Comparison of ENCODE assay signal across 16 cellular contexts in genomic region chr5:72377920-72378635, GRCh38. TPM values are rescaled to one million over a fixed set of nuclear protein-coding genes. Genes with fewer than 3 reads are reported as not detected.
DNase-seq lines count a peak whose midpoint lies in the region; ATAC-seq, FAIRE-seq and TF ChIP-seq lines count a peak whose summit lies in the region.
"Had no signal": no experiment of that assay in that cellular context is flagged by ENCODE, and none has a peak within 500 bp of the region (broad histone marks: within the 10 kb centered on the region; RNA-seq: fewer than 3 reads in every experiment).

No MANE protein-coding gene starts in this region.

- no peak for TF ChIP-seq RAD21 in K562 (CRISPR knock-in tag; conservative IDR thresholded peaks at IDR 0.05 in 1 of 2, IDR thresholded peaks at IDR 0.05 in 1 of 2)

- no peak for ATAC-seq in K562
- no peak for ATAC-seq in GM21360 (IDR thresholded peaks at IDR 0.05; ENCODE audit: unreplicated experiment)
- ATAC-seq in activated CD8-positive, alpha-beta T cell treated with anti-CD3 and anti-CD28 coated beads, Interleukin-2, amount 10 ng/mL, durations not matched to agents 7 days and 5 days: no peak
- ATAC-seq: natural killer cell treated with Interleukin-12 subunit alpha and Interleukin-12 subunit beta and Interleukin-15 and Interleukin-18, amount 100 ng/mL, for 72 hours had no signal

- peaks cover 7 to 12% of the 10 kb centered on the region in 2 experiments; a peak in 3 of 5 replicates for H3K27me3 ChIP-seq in K562 (ENCODE audit: control insufficient read depth in 2 of 2, insufficient read depth in 2 of 2, low read length in 2 of 2)
- no peaks in the 10 kb centered on the region for H3K27me3 ChIP-seq in left ventricle myocardium inferior (ENCODE audit: low read depth)
- H3K27me3 ChIP-seq in tibial nerve: no peaks in the 10 kb centered on the region
- H3K27me3 ChIP-seq: spleen had no signal

- peak; percentile 77 for DNase-seq in NCI-H2171 treated with DMSO at 0.1 percent for 48 hours (lab: John Stamatoyannopoulos, UW)
- no peak for DNase-seq in NCI-H2171 (lab: John Stamatoyannopoulos, UW)
- DNase-seq in K562 (ENCODE audit: extremely low read depth in 1 of 4, low spot score in 3 of 4): no peak
- DNase-seq in left ventricle myocardium inferior: peak; percentile 42
- peak; percentile 53 to 71 for DNase-seq in tibial nerve (ENCODE audit: low spot score in 2 of 2)
- no peak for DNase-seq in NCI-H2196 treated with DMSO at 0.1 percent for 48 hours (lab: John Stamatoyannopoulos, UW; ENCODE audit: unreplicated experiment)
- no peak for DNase-seq in activated CD8-positive, alpha-beta T cell treated with anti-CD3 and anti-CD28 coated beads, Interleukin-2, amount 10 ng/mL, durations not matched to agents 7 days and 5 days
- DNase-seq: activated CD4-positive, alpha-beta T cell treated with anti-CD3 and anti-CD28 coated beads for 48 hours; H9; NK-92 treated with Interleukin-12 subunit alpha and Interleukin-12 subunit beta, amount 100 ng/mL, for 24 hours; spleen had no signal

- no peaks in the 10 kb centered on the region for H3K9me3 Mint-ChIP-seq in activated CD8-positive, alpha-beta T cell treated with anti-CD3 and anti-CD28 coated beads, Interleukin-2, amount 10 ng/mL, durations not matched to agents 7 days and 5 days (ENCODE audit: insufficient read depth)
- H3K9me3 Mint-ChIP-seq: activated T-helper 2 cell treated with anti-CD3 and anti-CD28 coated beads, Interferon-gamma antibody, Interleukin-2, Interleukin-4, amounts not matched to agents 10 μg/mL and 5 μg/mL and 100 μg/mL, durations not matched to agents 14 hours and 24 hours and 36 hours; central memory CD8-positive, alpha-beta T cell; H9; natural killer cell treated with Interleukin-12 subunit alpha and Interleukin-12 subunit beta and Interleukin-15 and Interleukin-18, amount 100 ng/mL, for 72 hours had no signal

- no TSS peak for BruUV-seq in K562 (replicated peaks; lab: Mats Ljungman, UMichigan)

- TF ChIP-seq POLR2A in K562 (conservative IDR thresholded peaks at IDR 0.05): no peak
- TF ChIP-seq POLR2A in tibial nerve (IDR thresholded peaks at IDR 0.05): no peak

- no peaks in the 10 kb centered on the region for H3K9me1 ChIP-seq in K562 (ENCODE audit: control insufficient read depth, insufficient read depth, low read length)

- TF ChIP-seq CTCF in K562 (IDR thresholded peaks at IDR 0.05 in 2 of 3, conservative IDR thresholded peaks at IDR 0.05 in 1 of 3; ENCODE audit: insufficient read depth in 2 of 3, low read depth in 1 of 3, low read length in 3 of 3) (no peak), left ventricle myocardium inferior (IDR thresholded peaks at IDR 0.05; ENCODE audit: borderline replicate concordance) (no peak), tibial nerve (IDR thresholded peaks at IDR 0.05) (no peak)

- H3K79me2 ChIP-seq in K562 (ENCODE audit: control insufficient read depth, insufficient read depth, low read length): no peaks in the 10 kb centered on the region

- TF ChIP-seq EP300 in K562 (IDR thresholded peaks at IDR 0.05; ENCODE audit: low read length) (no peak), tibial nerve (IDR thresholded peaks at IDR 0.05) (peak in 1 of 2 donors; percentile 71)

- no peaks in the 10 kb centered on the region for H3K9me3 ChIP-seq in K562 (replicated peaks; ENCODE audit: control insufficient read depth, insufficient read depth, low read depth, low read length)
- peaks cover 4% of the 10 kb centered on the region for H3K9me3 ChIP-seq in left ventricle myocardium inferior (replicated peaks)
- H3K9me3 ChIP-seq in tibial nerve: no peaks in the 10 kb centered on the region
- H3K9me3 ChIP-seq: spleen had no signal

- no peak overlapping the region for H3K9ac ChIP-seq in K562 (ENCODE audit: insufficient read depth in 1 of 2, low read depth in 2 of 2, low read length in 2 of 2)

- H3K4me1 ChIP-seq in K562 (replicated peaks in 1 of 2; ENCODE audit: control insufficient read depth in 2 of 2, insufficient read depth in 2 of 2, low read length in 2 of 2): no peaks in the 10 kb centered on the region
- peaks cover 26% of the 10 kb centered on the region for H3K4me1 ChIP-seq in left ventricle myocardium inferior
- peaks cover 0 to 22% (median 9%) of the 10 kb centered on the region in 4 donors for H3K4me1 ChIP-seq in tibial nerve

- in situ Hi-C loops in K562 (cut with MboI): no loop called here

- H3K27me3 Mint-ChIP-seq in activated CD8-positive, alpha-beta T cell treated with anti-CD3 and anti-CD28 coated beads, Interleukin-2, amount 10 ng/mL, durations not matched to agents 7 days and 5 days (ENCODE audit: low read depth): no peaks in the 10 kb centered on the region

- no peak overlapping the region for H3K27ac Mint-ChIP-seq in activated CD8-positive, alpha-beta T cell treated with anti-CD3 and anti-CD28 coated beads, Interleukin-2, amount 10 ng/mL, durations not matched to agents 7 days and 5 days
- H3K27ac Mint-ChIP-seq: activated T-helper 2 cell treated with anti-CD3 and anti-CD28 coated beads, Interferon-gamma antibody, Interleukin-2, Interleukin-4, amounts not matched to agents 10 μg/mL and 5 μg/mL and 100 μg/mL, durations not matched to agents 14 hours and 24 hours and 36 hours; H9; natural killer cell treated with Interleukin-12 subunit alpha and Interleukin-12 subunit beta and Interleukin-15 and Interleukin-18, amount 100 ng/mL, for 72 hours had no signal

- no peaks in the 10 kb centered on the region for H4K20me1 ChIP-seq in K562 (replicated peaks; ENCODE audit: control insufficient read depth, insufficient read depth, low read length)

- H3K36me3 ChIP-seq in K562 (ENCODE audit: control insufficient read depth, insufficient read depth, low read length) (no peaks in the 10 kb centered on the region), left ventricle myocardium inferior (no peaks in the 10 kb centered on the region), tibial nerve (no peaks in the 10 kb centered on the region)
- H3K36me3 ChIP-seq: spleen had no signal

- H3K4me1 Mint-ChIP-seq in activated CD8-positive, alpha-beta T cell treated with anti-CD3 and anti-CD28 coated beads, Interleukin-2, amount 10 ng/mL, durations not matched to agents 7 days and 5 days (ENCODE audit: low read depth): no peaks in the 10 kb centered on the region
- H3K4me1 Mint-ChIP-seq: central memory CD8-positive, alpha-beta T cell had no signal

- no peak for FAIRE-seq in K562 (lab: Jason Lieb, UNC)
- FAIRE-seq: A204.1 had no signal

- no peak overlapping the region for H3K4me2 ChIP-seq in K562 (ENCODE audit: insufficient read depth, low read length)

- H3K4me3 ChIP-seq in K562 (no peak overlapping the region), left ventricle myocardium inferior (no peak overlapping the region), tibial nerve (no peak overlapping the region)
- H3K4me3 ChIP-seq: spleen had no signal

- WGBS in K562 (ENCODE audit: insufficient coverage, low coverage, missing lambda C conversion rate): 3% methylated on average over 4 of the region's 4 CpGs
- WGBS in tibial nerve, 2 donors: 45 to 55% methylated on average over 4 of the region's 4 CpGs

- intact Hi-C loops in K562 (cut with micrococcal nuclease): no loop called here
- intact Hi-C loops in left ventricle myocardium inferior (cut with micrococcal nuclease): no loop called here

- no peaks in the 10 kb centered on the region for H3K36me3 Mint-ChIP-seq in activated CD8-positive, alpha-beta T cell treated with anti-CD3 and anti-CD28 coated beads, Interleukin-2, amount 10 ng/mL, durations not matched to agents 7 days and 5 days (ENCODE audit: low read depth)
- H3K36me3 Mint-ChIP-seq: natural killer cell treated with Interleukin-12 subunit alpha and Interleukin-12 subunit beta and Interleukin-15 and Interleukin-18, amount 100 ng/mL, for 72 hours had no signal

- no peak overlapping the region for H2AFZ ChIP-seq in K562 (ENCODE audit: low read depth, low read length)

- POLR2A ChIA-PET in K562 (lab: Yijun Ruan, JAX): interaction anchor here (2.2 kb wide), 1 partner anchor 12 kb away, joined by 7 read pairs; no protein-coding TSS in a partner anchor
- POLR2A ChIA-PET in activated CD8-positive, alpha-beta T cell treated with anti-CD3 and anti-CD28 coated beads, Interleukin-2, amount 10 ng/mL, durations not matched to agents 7 days and 5 days (lab: Charles Lee): no interaction called here

- no peak overlapping the region for H3K27ac ChIP-seq in K562 (ENCODE audit: extremely low read depth, low read depth, low read length)
- H3K27ac ChIP-seq in left ventricle myocardium inferior (replicated peaks): peak overlapping the region; percentile 52
- peak overlapping the region in 1 of 4 donors; percentile 62 for H3K27ac ChIP-seq in tibial nerve
- H3K27ac ChIP-seq: spleen had no signal

- H3K4me3 Mint-ChIP-seq in activated CD8-positive, alpha-beta T cell treated with anti-CD3 and anti-CD28 coated beads, Interleukin-2, amount 10 ng/mL, durations not matched to agents 7 days and 5 days: no peak overlapping the region
- H3K4me3 Mint-ChIP-seq: central memory CD8-positive, alpha-beta T cell; H9; natural killer cell treated with Interleukin-12 subunit alpha and Interleukin-12 subunit beta and Interleukin-15 and Interleukin-18, amount 100 ng/mL, for 72 hours had no signal

- CTCF ChIA-PET in K562 (lab: Yijun Ruan, JAX; ENCODE audit: low intra/inter-chr PET ratio): interaction anchor here (0.6 kb wide), 1 partner anchor 158 kb away, joined by 3 read pairs; no protein-coding TSS in a partner anchor
- CTCF ChIA-PET in activated CD8-positive, alpha-beta T cell treated with anti-CD3 and anti-CD28 coated beads, Interleukin-2, amount 10 ng/mL, durations not matched to agents 7 days and 5 days (lab: Charles Lee): interaction anchor here (0.9 kb wide), 1 partner anchor 12 kb away, joined by 4 read pairs; no protein-coding TSS in a partner anchor

RNA-seq across cellular contexts. Expression of gene PTCD2, which starts 57.9 kb away (rescaled TPM):
- 14.6 and 25.8 TPM in 2 replicates for total RNA-seq in K562 (2011; cell fraction: chromatin; rRNA removed; ENCODE audit: low replicate concordance)
- 9.7 and 10.5 TPM in 2 replicates for total RNA-seq in K562 (2011; cell fraction: nucleolus; rRNA removed)
- 15.5 and 22.9 TPM in 2 replicates for total RNA-seq in K562 (2011; cell fraction: nucleoplasm; rRNA removed)
- total RNA-seq in K562 (2014; rRNA removed): 12.5 and 14.6 TPM in 2 replicates
- 18.3 and 19.4 TPM in 2 replicates for total RNA-seq in K562 (2014; rRNA removed; fragmentation: Illumina TruSeq; extraction: Trizol)
- total RNA-seq in K562 (2015; rRNA removed; fragmentation: Illumina TruSeq; extraction: Trizol): 11.9 and 12.6 TPM in 2 replicates
- total RNA-seq in K562 (2021): 18.7 and 20.6 TPM in 2 replicates
- 24.7 and 28.5 TPM in 2 replicates for polyA plus RNA-seq in K562 (2011; rRNA removed)
- 10.2 and 14.1 TPM in 2 replicates for polyA plus RNA-seq in K562 (2011; cell fraction: cytosol; rRNA removed)
- 19.5 and 27.6 TPM in 2 replicates for polyA plus RNA-seq in K562 (2011; cell fraction: nucleus; rRNA removed)
- polyA plus RNA-seq in K562 (2012): 11.1 and 11.4 TPM in 2 replicates
- polyA plus RNA-seq in K562 (2014; fragmentation: Illumina TruSeq; extraction: Trizol): 13.6 and 14.6 TPM in 2 replicates
- polyA plus RNA-seq in K562 (2014; fragmentation: Nextera tagmentation; extraction: Ambion mirVana): 10 to 100 TPM; 18.6 to 19.6 TPM
- polyA plus RNA-seq in K562 (2014; rRNA removed): 14.1 and 18.8 TPM in 2 replicates
- 26.3 and 26.7 TPM in 2 replicates for polyA minus RNA-seq in K562 (2011; rRNA and poly(A)+ RNA removed)
- 8.0 and 8.8 TPM in 2 replicates for polyA minus RNA-seq in K562 (2011; cell fraction: cytosol; rRNA and poly(A)+ RNA removed)
- polyA minus RNA-seq in K562 (2011; cell fraction: nucleus; rRNA and poly(A)+ RNA removed): 14.4 and 18.4 TPM in 2 replicates
- 18.2 TPM for total RNA-seq in left ventricle myocardium inferior
- total RNA-seq in tibial nerve: 10 to 100 TPM in 3 of 4 donors, 1 to 10 TPM in 1; 6.3 to 17.4 (median 11.8) TPM
- total RNA-seq in activated CD8-positive, alpha-beta T cell treated with anti-CD3 and anti-CD28 coated beads, Interleukin-2, amount 10 ng/mL, durations not matched to agents 7 days and 5 days: 1 to 10 TPM; 8.4 to 9.5 TPM

RNA-seq across cellular contexts. Expression of gene MRPS27, which starts 58.0 kb away (rescaled TPM):
- total RNA-seq in K562 (2011; cell fraction: chromatin; rRNA removed; ENCODE audit: low replicate concordance): 113 and 199 TPM in 2 replicates
- 69.4 and 77.0 TPM in 2 replicates for total RNA-seq in K562 (2011; cell fraction: nucleolus; rRNA removed)
- total RNA-seq in K562 (2011; cell fraction: nucleoplasm; rRNA removed): 108 and 163 TPM in 2 replicates
- total RNA-seq in K562 (2014; rRNA removed) (79.2 and 90.9 TPM in 2 replicates), K562 (2014; rRNA removed; fragmentation: Illumina TruSeq; extraction: Trizol) (127 and 130 TPM in 2 replicates), K562 (2015; rRNA removed; fragmentation: Illumina TruSeq; extraction: Trizol) (104 and 105 TPM in 2 replicates), K562 (2021) (96.7 and 97.6 TPM in 2 replicates), left ventricle myocardium inferior (72.0 TPM), tibial nerve (10 to 100 TPM; 44.4 to 59.0 (median 47.4) TPM)
- polyA plus RNA-seq in K562 (2011; rRNA removed) (118 and 144 TPM in 2 replicates), K562 (2014; fragmentation: Illumina TruSeq; extraction: Trizol) (111 and 125 TPM in 2 replicates), K562 (2014; fragmentation: Nextera tagmentation; extraction: Ambion mirVana) (100 to 1,000 TPM; 106 to 122 TPM), K562 (2014; rRNA removed) (73.6 and 79.9 TPM in 2 replicates)
- polyA plus RNA-seq in K562 (2011; cell fraction: cytosol; rRNA removed): 103 and 114 TPM in 2 replicates
- polyA plus RNA-seq in K562 (2011; cell fraction: nucleus; rRNA removed): 77.8 and 78.9 TPM in 2 replicates
- polyA plus RNA-seq in K562 (2012): 64.0 and 66.5 TPM in 2 replicates
- 143 and 145 TPM in 2 replicates for polyA minus RNA-seq in K562 (2011; rRNA and poly(A)+ RNA removed)
- polyA minus RNA-seq in K562 (2011; cell fraction: cytosol; rRNA and poly(A)+ RNA removed): 90.5 and 106 TPM in 2 replicates
- polyA minus RNA-seq in K562 (2011; cell fraction: nucleus; rRNA and poly(A)+ RNA removed): 64.1 and 85.1 TPM in 2 replicates
- total RNA-seq in activated CD8-positive, alpha-beta T cell treated with anti-CD3 and anti-CD28 coated beads, Interleukin-2, amount 10 ng/mL, durations not matched to agents 7 days and 5 days: 10 to 100 TPM; 48.2 to 53.9 TPM

Comparison
In these comparisons a context has a peak if more than half of its experiments do, and no peak if none do; other contexts are left out.
1. DNase-seq: peak in NCI-H2171 treated with DMSO at 0.1 percent for 48 hours (single experiment), left ventricle myocardium inferior (single experiment) and tibial nerve (2 of 2); none in NCI-H2171 (single experiment), K562 (0 of 4), NCI-H2196 treated with DMSO at 0.1 percent for 48 hours (single experiment) and activated CD8-positive, alpha-beta T cell treated with anti-CD3 and anti-CD28 coated beads, Interleukin-2, amount 10 ng/mL, durations not matched to agents 7 days and 5 days (single experiment).